ENCODE assay signal across 1 cellular context in genomic region chr6:43516697-43517502, GRCh38.
TF ChIP-seq lines count a peak whose summit lies in the region.

Gene POLR1C (plus strand): TSS chr6:43517089. CDS start chr6:43517110, 21 bp downstream.
Gene YIPF3 (minus strand): TSS chr6:43516926. CDS start chr6:43516807, 119 bp downstream.

TF ChIP-seq in HEK293, 187 proteins besides CTCF, POLR2A, EP300 and RAD21 (continued from another document and continues in another):
- TF ChIP-seq ZNF280D (tag by site-specific recombination; IDR thresholded peaks at IDR 0.05) (peak; percentile 27; the same call in 1 of the 2 replicates), ZNF596 (tag by site-specific recombination; IDR thresholded peaks at IDR 0.05) (no peak), SP7 (tag by site-specific recombination; IDR thresholded peaks at IDR 0.05) (peak; percentile 64), ZNF433 (tag by site-specific recombination; IDR thresholded peaks at IDR 0.05; ENCODE audit: low read depth) (no peak), PRDM1 (tag by site-specific recombination; IDR thresholded peaks at IDR 0.05) (no peak), ZBTB20 (tag by site-specific recombination; IDR thresholded peaks at IDR 0.05) (no peak), ZNF558 (tag by site-specific recombination; IDR thresholded peaks at IDR 0.05) (no peak), ZNF140 (tag by site-specific recombination; IDR thresholded peaks at IDR 0.05) (no peak), ZNF366 (tag by site-specific recombination; conservative IDR thresholded peaks at IDR 0.05) (0 out of 2 replicates have a peak, but pooled peaks have one; percentile 30), ZNF121 (tag by site-specific recombination; IDR thresholded peaks at IDR 0.05) (no peak), ZNF175 (tag by site-specific recombination; IDR thresholded peaks at IDR 0.05) (no peak), ELK4 (IDR thresholded peaks at IDR 0.05; ENCODE audit: borderline replicate concordance, low read depth, low read length) (no peak), YY2 (tag by site-specific recombination; IDR thresholded peaks at IDR 0.05) (peak; percentile 92), ZNF677 (tag by site-specific recombination; IDR thresholded peaks at IDR 0.05) (no peak), KLF7 (tag by site-specific recombination; IDR thresholded peaks at IDR 0.05; ENCODE audit: borderline replicate concordance) (no peak), ZNF155 (tag by site-specific recombination; IDR thresholded peaks at IDR 0.05) (no peak), ZSCAN5A (tag by site-specific recombination; IDR thresholded peaks at IDR 0.05) (0 out of 2 replicates have a peak, but pooled peaks have one; percentile 28), GLIS2 (tag by site-specific recombination; IDR thresholded peaks at IDR 0.05) (no peak), ZSCAN23 (tag by site-specific recombination; IDR thresholded peaks at IDR 0.05) (no peak), ZBTB10 (tag by site-specific recombination; IDR thresholded peaks at IDR 0.05) (peak; percentile 87), BCL6B (tag by site-specific recombination; IDR thresholded peaks at IDR 0.05) (no peak), ZNF791 (tag by site-specific recombination; IDR thresholded peaks at IDR 0.05) (no peak), PRDM4 (tag by site-specific recombination; IDR thresholded peaks at IDR 0.05) (peak; percentile 6; the same call in 1 of the 2 replicates), ZNF792 (tag by site-specific recombination; IDR thresholded peaks at IDR 0.05) (no peak), ZNF169 (tag by site-specific recombination; IDR thresholded peaks at IDR 0.05) (no peak), GLI4 (tag by site-specific recombination; IDR thresholded peaks at IDR 0.05) (no peak), ZNF529 (tag by site-specific recombination; IDR thresholded peaks at IDR 0.05; ENCODE audit: insufficient replicate concordance) (no peak), BCL11A (tag by site-specific recombination; IDR thresholded peaks at IDR 0.05; ENCODE audit: low read depth) (no peak), ZNF274 (IDR thresholded peaks at IDR 0.05; ENCODE audit: low read length) (no peak), ZNF274 (tag by site-specific recombination; IDR thresholded peaks at IDR 0.05; ENCODE audit: borderline replicate concordance) (no peak), OVOL3 (tag by site-specific recombination; IDR thresholded peaks at IDR 0.05) (0 out of 2 replicates have a peak, but pooled peaks have one; percentile 7), SP3 (tag by site-specific recombination; IDR thresholded peaks at IDR 0.05) (peak; percentile 78), SP2 (tag by site-specific recombination; IDR thresholded peaks at IDR 0.05) (peak; percentile 91), ZFP37 (tag by site-specific recombination; IDR thresholded peaks at IDR 0.05) (no peak), PATZ1 (tag by site-specific recombination; IDR thresholded peaks at IDR 0.05) (no peak; the same call in 1 of the 2 replicates), ZNF510 (tag by site-specific recombination; IDR thresholded peaks at IDR 0.05; ENCODE audit: insufficient replicate concordance) (no peak), ZXDB (tag by site-specific recombination; IDR thresholded peaks at IDR 0.05) (peak; percentile 82), ZIC2 (tag by site-specific recombination; IDR thresholded peaks at IDR 0.05) (no peak), ZNF362 (tag by site-specific recombination; IDR thresholded peaks at IDR 0.05) (no peak), ZBTB1 (tag by site-specific recombination; IDR thresholded peaks at IDR 0.05) (no peak), PBX3 (CRISPR knock-in tag; IDR thresholded peaks at IDR 0.05) (0 out of 2 replicates have a peak, but pooled peaks have one; percentile 33), ZNF624 (tag by site-specific recombination; IDR thresholded peaks at IDR 0.05) (no peak), ZNF341 (tag by site-specific recombination; IDR thresholded peaks at IDR 0.05; ENCODE audit: low read depth) (no peak; the same call in 1 of the 2 replicates), ZNF692 (tag by site-specific recombination; IDR thresholded peaks at IDR 0.05) (0 out of 2 replicates have a peak, but pooled peaks have one; percentile 47), HOXD13 (CRISPR knock-in tag; IDR thresholded peaks at IDR 0.05; ENCODE audit: borderline replicate concordance) (no peak), ZNF664 (tag by site-specific recombination; IDR thresholded peaks at IDR 0.05) (no peak), SCRT1 (tag by site-specific recombination; IDR thresholded peaks at IDR 0.05; ENCODE audit: borderline replicate concordance) (no peak), ZNF629 (tag by site-specific recombination; IDR thresholded peaks at IDR 0.05) (peak; percentile 61)
